ENCODE assay signal across 24 cellular contexts in genomic region chr18:9429662-9429993, GRCh38. TPM values are rescaled to one million over a fixed set of nuclear protein-coding genes. Genes with fewer than 3 reads are reported as not detected.
A peak's percentile ranks its signal among the peaks of the same experiment; 100 is the strongest.
DNase-seq lines count a peak whose midpoint lies in the region; ATAC-seq and TF ChIP-seq lines count a peak whose summit lies in the region.
"Had no signal": no experiment of that assay in that cellular context is flagged by ENCODE, and none has a peak within 500 bp of the region (broad histone marks: within the 10 kb centered on the region; RNA-seq: fewer than 3 reads in every experiment).

No MANE protein-coding gene starts in this region.

- WGBS in esophagus muscularis mucosa, result 56% methylated on average over 3 of the region's 3 CpGs
- whole genome bisulfite sequencing in trophoblast cell (ENCODE audit: extremely low coverage, insufficient coverage, insufficient read length), result no CpG with 5 or more reads among the region's 3 CpGs

- no peaks in the 10 kb centered on the region for H3K27me3 ChIP-seq in SJSA1 (replicated peaks)
- no peaks in the 10 kb centered on the region for H3K27me3 ChIP-seq in esophagus muscularis mucosa
- no peaks in the 10 kb centered on the region for H3K27me3 ChIP-seq in trophoblast cell (ENCODE audit: insufficient read depth, low read length)
- H3K27me3 ChIP-seq: cardiac muscle cell, dorsolateral prefrontal cortex, transverse colon had no signal

- no peak overlapping the region for H3K4ac ChIP-seq in trophoblast cell (ENCODE audit: low read depth, low read length)

- H3K4me3 ChIP-seq in SJSA1 (no peak overlapping the region), esophagus muscularis mucosa (no peak overlapping the region), trophoblast cell (ENCODE audit: low read depth, low read length) (no peak overlapping the region)
- H3K4me3 ChIP-seq: cardiac muscle cell, transverse colon had no signal

- H2BK12ac ChIP-seq in trophoblast cell (ENCODE audit: low read length), result no peak overlapping the region

- 0 out of 2 replicates have a peak overlapping the region, but pooled peaks have one; percentile 26 for H3K27ac ChIP-seq in SJSA1
- peak overlapping the region in 2 of 4 donors; percentile 43 to 47 for H3K27ac ChIP-seq in esophagus muscularis mucosa (replicated peaks in 1 of 4)
- no peak overlapping the region for H3K27ac ChIP-seq in trophoblast cell (ENCODE audit: low read depth, low read length)
- H3K27ac ChIP-seq: cardiac muscle cell had no signal

- H3K36me3 ChIP-seq in SJSA1 (no peaks in the 10 kb centered on the region), esophagus muscularis mucosa (no peaks in the 10 kb centered on the region), trophoblast cell (ENCODE audit: control insufficient read depth in 1 of 2, insufficient read depth in 2 of 2, low read length in 2 of 2) (no peaks in the 10 kb centered on the region)
- H3K36me3 ChIP-seq: cardiac muscle cell, transverse colon had no signal

- ATAC-seq in GM19463 (IDR thresholded peaks at IDR 0.05; ENCODE audit: unreplicated experiment), result no peak
- ATAC-seq: naive thymus-derived CD8-positive, alpha-beta T cell; SK-N-SH treated with all-trans-retinoic acid at 6 μM for 48 hours; stimulated activated naive B cell treated with anti-CD40 and anti-IgM and Interleukin-4, amounts not matched to agents 10 μg/mL and 1 μg/mL and 100 μg/mL, for 72 hours had no signal

- no peak overlapping the region for H4K12ac ChIP-seq in trophoblast cell (ENCODE audit: low read depth, low read length)

- H2AFZ ChIP-seq in trophoblast cell (ENCODE audit: insufficient read depth, low read length, poor library complexity), result no peak overlapping the region

- no peak overlapping the region for H3K9ac ChIP-seq in trophoblast cell (ENCODE audit: low read length)

- H3K14ac ChIP-seq in trophoblast cell (ENCODE audit: low read length), result no peak overlapping the region

- no peak overlapping the region for H2BK120ac ChIP-seq in trophoblast cell (ENCODE audit: insufficient read depth, low read length, poor library complexity)

- no peak overlapping the region for H3K4me2 ChIP-seq in trophoblast cell (ENCODE audit: low read length)

- DNase-seq in AG09319 (ENCODE audit: extremely low read depth, low read depth), result peak; percentile 41
- peak in 1 of 2 experiments; percentile 60 for DNase-seq in SJSA1 (ENCODE audit: low read depth in 1 of 2, low spot score in 2 of 2)
- peak; percentile 21 for DNase-seq in esophagus muscularis mucosa (ENCODE audit: extremely low spot score)
- peak; percentile 88 to 98 for DNase-seq in trophoblast cell
- no peak for DNase-seq in H4 (ENCODE audit: low spot score)
- no peak for DNase-seq in CD1c-positive myeloid dendritic cell (ENCODE audit: extremely low spot score)
- DNase-seq in D341Med (ENCODE audit: low spot score), result no peak
- DNase-seq: activated CD4-positive, CD25-positive, alpha-beta regulatory T cell treated with anti-CD3 and anti-CD28 coated beads, Interleukin-2, amount 50 U/mL, for 72 hours; activated CD8-positive, alpha-beta memory T cell treated with anti-CD3 and anti-CD28 coated beads for 24 hours; CD4-positive, alpha-beta memory T cell; DMS79; KBM-7; mesenchymal stem cell; naive thymus-derived CD8-positive, alpha-beta T cell; NCI-H1092; NCI-H2081 treated with DMSO at 0.1 percent for 48 hours; NCI-H510A treated with DMSO at 0.1 percent for 48 hours; stimulated activated naive B cell treated with anti-CD40 and anti-IgM and Interleukin-4, amounts not matched to agents 10 μg/mL and 1 μg/mL and 100 μg/mL, for 72 hours; T1000; transverse colon had no signal

- H3K18ac ChIP-seq in trophoblast cell (ENCODE audit: low read length), result no peak overlapping the region

- H3K4me1 ChIP-seq in SJSA1 (replicated peaks) (peaks cover 7% of the 10 kb centered on the region), esophagus muscularis mucosa (peaks cover 0 to 32% (median 23%) of the 10 kb centered on the region in 4 donors), trophoblast cell (ENCODE audit: control insufficient read depth in 1 of 2, insufficient read depth in 2 of 2, low read length in 2 of 2) (no peaks in the 10 kb centered on the region)
- H3K4me1 ChIP-seq: transverse colon had no signal

- TF ChIP-seq CTCF in AG09319 (IDR thresholded peaks at IDR 0.05; ENCODE audit: low read depth, low read length) (no peak), esophagus muscularis mucosa (IDR thresholded peaks at IDR 0.05) (no peak)

- no peak overlapping the region for H4K8ac ChIP-seq in trophoblast cell (ENCODE audit: low read depth, low read length)

- no peaks in the 10 kb centered on the region; the same call in 1 of the 2 replicates for H3K9me3 ChIP-seq in SJSA1 (replicated peaks)
- H3K9me3 ChIP-seq in esophagus muscularis mucosa, result no peaks in the 10 kb centered on the region
- H3K9me3 ChIP-seq in trophoblast cell (ENCODE audit: insufficient read depth, low read depth, low read length), result no peaks in the 10 kb centered on the region
- H3K9me3 ChIP-seq: transverse colon had no signal

- no peak overlapping the region for H4K91ac ChIP-seq in trophoblast cell (ENCODE audit: low read depth, low read length)

- TF ChIP-seq EP300 in esophagus muscularis mucosa (IDR thresholded peaks at IDR 0.05), result no peak

- intact Hi-C loops in esophagus muscularis mucosa (cut with DNase I), result no loop called here

- TF ChIP-seq POLR2A in esophagus muscularis mucosa (IDR thresholded peaks at IDR 0.05; ENCODE audit: low read depth), result no peak

- no peak overlapping the region for H3K23ac ChIP-seq in trophoblast cell (ENCODE audit: low read length)

- no peaks in the 10 kb centered on the region for H3K79me1 ChIP-seq in trophoblast cell (ENCODE audit: low read length)

- no peak overlapping the region for H2BK5ac ChIP-seq in trophoblast cell (ENCODE audit: low read depth, low read length, poor library complexity)

- no peak overlapping the region for H2AK5ac ChIP-seq in trophoblast cell (ENCODE audit: low read length)

- no peaks in the 10 kb centered on the region for H3K79me2 ChIP-seq in trophoblast cell (ENCODE audit: control insufficient read depth, insufficient read depth, low read length, poor library complexity)

RNA-seq across cellular contexts. Expression of gene RALBP1, which starts 45.7 kb away (rescaled TPM):
- total RNA-seq in SJSA1 (2014; rRNA removed; shearing (Covaris generic)), result 85.3 and 104 TPM in 2 replicates
- total RNA-seq in esophagus muscularis mucosa, result 100 to 1,000 TPM; 103 to 164 (median 115) TPM
- 151 and 171 TPM in 2 replicates for polyA plus RNA-seq in trophoblast cell (2013)
- total RNA-seq in H4 (2014; rRNA removed; shearing (Covaris generic)), result 49.0 and 53.8 TPM in 2 replicates

Comparison
In these comparisons a context has a peak if more than half of its experiments do, and no peak if none do; other contexts are left out.
1. DNase-seq: peak in AG09319 (single experiment), esophagus muscularis mucosa (single experiment) and trophoblast cell (2 of 2); none in H4 (single experiment), CD1c-positive myeloid dendritic cell (single experiment) and D341Med (single experiment).